ENCODE assay signal across 13 cellular contexts in genomic region chr12:106126441-106127288, GRCh38. TPM values are rescaled to one million over a fixed set of nuclear protein-coding genes. Genes with fewer than 3 reads are reported as not detected.
A peak's percentile ranks its signal among the peaks of the same experiment; 100 is the strongest.
DNase-seq lines count a peak whose midpoint lies in the region; ATAC-seq, FAIRE-seq and TF ChIP-seq lines count a peak whose summit lies in the region.
"Had no signal": no experiment of that assay in that cellular context is flagged by ENCODE, and none has a peak within 500 bp of the region (broad histone marks: within the 10 kb centered on the region; RNA-seq: fewer than 3 reads in every experiment).

No MANE protein-coding gene starts in this region.

- H3K79me1 ChIP-seq in H1 (ENCODE audit: low read depth, low read length) = peaks cover 6% of the 10 kb centered on the region

- peaks cover 95% of the 10 kb centered on the region for H3K4me1 ChIP-seq in A549
- H3K4me1 ChIP-seq in H1 (replicated peaks in 1 of 4; ENCODE audit: control insufficient read depth in 3 of 4, insufficient read depth in 4 of 4, low read length in 3 of 4) = peaks cover 16 to 30% (median 19%) of the 10 kb centered on the region in 4 experiments
- H3K4me1 ChIP-seq in mesodermal cell (ENCODE audit: control insufficient read depth, insufficient read depth, low read length, poor library complexity, severe bottlenecking) = peaks cover 49% of the 10 kb centered on the region
- H3K4me1 ChIP-seq: BLaER1 had no signal

- no peak overlapping the region for H2BK12ac ChIP-seq in H1 (ENCODE audit: low read depth, low read length)

- TF ChIP-seq CTCF in A549 (IDR thresholded peaks at IDR 0.05) = no peak
- no peak for TF ChIP-seq CTCF in H1 (IDR thresholded peaks at IDR 0.05; ENCODE audit: control extremely low read depth in 1 of 3, insufficient read depth in 1 of 3, low read depth in 1 of 3, low read length in 3 of 3)

- H2BK5ac ChIP-seq in H1 (ENCODE audit: low read depth, low read length) = no peak overlapping the region

- H3K23ac ChIP-seq in H1 (ENCODE audit: insufficient read length) = no peak overlapping the region

- no peak overlapping the region for H3K56ac ChIP-seq in H1 (replicated peaks; ENCODE audit: insufficient read length, low read depth, low read length)

- H4K5ac ChIP-seq in H1 (ENCODE audit: insufficient read length, low read depth, low read length) = no peak overlapping the region

- H3K36me3 ChIP-seq in H1 (ENCODE audit: control insufficient read depth in 2 of 4, insufficient read depth in 4 of 4, low read length in 3 of 4) (no peaks in the 10 kb centered on the region), mesodermal cell (ENCODE audit: control insufficient read depth, insufficient read depth, low read length) (peaks cover 39% of the 10 kb centered on the region)
- H3K36me3 ChIP-seq: BLaER1 had no signal

- H3K14ac ChIP-seq in H1 (ENCODE audit: insufficient read length) = no peak overlapping the region

- H3K27me3 ChIP-seq in H1 (replicated peaks in 1 of 4; ENCODE audit: control insufficient read depth in 3 of 4, extremely low read depth in 1 of 4, insufficient read depth in 3 of 4, low read length in 3 of 4) = no peaks in the 10 kb centered on the region
- H3K27me3 ChIP-seq: BLaER1 had no signal

- H4K91ac ChIP-seq in H1 (replicated peaks; ENCODE audit: insufficient read length, low read length) = no peak overlapping the region

- H2AFZ ChIP-seq in H1 (ENCODE audit: low read length) = no peak overlapping the region

- FAIRE-seq in A549 (lab: Jason Lieb, UNC) (peak; percentile 84), H1 (lab: Jason Lieb, UNC) (no peak)

- peaks cover 14 to 96% of the 10 kb centered on the region in 2 experiments for H3K79me2 ChIP-seq in H1 (ENCODE audit: control insufficient read depth in 1 of 2, insufficient read depth in 2 of 2, low read length in 2 of 2)

- peaks cover 0 to 1% of the 10 kb centered on the region in 2 experiments for H4K20me1 ChIP-seq in H1 (replicated peaks in 1 of 2; ENCODE audit: control insufficient read depth in 1 of 2, insufficient read depth in 2 of 2, low read length in 2 of 2)
- H4K20me1 ChIP-seq: BLaER1 had no signal

- TF ChIP-seq RAD21 in A549 (conservative IDR thresholded peaks at IDR 0.05 in 1 of 2, IDR thresholded peaks at IDR 0.05 in 1 of 2) = peak in 1 of 2 experiments; percentile 17; a peak in 2 of 5 replicates
- TF ChIP-seq RAD21 in H1 (IDR thresholded peaks at IDR 0.05 in 1 of 2, conservative IDR thresholded peaks at IDR 0.05 in 1 of 2; ENCODE audit: low read depth in 2 of 2, low read length in 2 of 2) = no peak

- WGBS in A549 (ENCODE audit: missing lambda C conversion rate) = 79% methylated on average over 1 of the region's 1 CpG
- WGBS in H1 (ENCODE audit: extremely low coverage in 1 of 2, insufficient coverage in 1 of 2, insufficient read length in 1 of 2, insufficient replicate concordance in 2 of 2, low coverage in 1 of 2, low lambda C conversion rate in 2 of 2, missing lambda C conversion rate in 1 of 2), 2 experiments = 88% methylated on average over 1 of the region's 1 CpG; no CpG with 5 or more reads in 1 of the 2 experiments
- 100% methylated on average over 1 of the region's 1 CpG for WGBS in mesodermal cell (ENCODE audit: insufficient coverage in 2 of 2), 2 experiments

- TF ChIP-seq POLR2A in A549 (IDR thresholded peaks at IDR 0.05; ENCODE audit: low read length) (no peak), H1 (IDR thresholded peaks at IDR 0.05; ENCODE audit: control extremely low read depth in 1 of 2, low read depth in 2 of 2, low read length in 2 of 2) (no peak)

- H3K27ac ChIP-seq in A549 (peak overlapping the region; percentile 74 to 99), H1 (ENCODE audit: low read depth, low read length) (no peak overlapping the region), mesodermal cell (ENCODE audit: low read depth, low read length, severe bottlenecking) (peak overlapping the region; percentile 78)
- H3K27ac ChIP-seq: BLaER1 had no signal

- TF ChIP-seq EP300 in A549 (IDR thresholded peaks at IDR 0.05) (peak; percentile 71 to 83; a peak in 3 of 5 replicates), H1 (IDR thresholded peaks at IDR 0.05; ENCODE audit: borderline replicate concordance in 1 of 2, low read depth in 2 of 2, low read length in 2 of 2) (no peak)

- H2BK120ac ChIP-seq in H1 (replicated peaks; ENCODE audit: low read depth, low read length) = no peak overlapping the region

- H2AK5ac ChIP-seq in H1 (ENCODE audit: low read depth, low read length) = peak overlapping the region; percentile 56; the same call in 1 of the 2 replicates

- H3K4me2 ChIP-seq in A549 (peak overlapping the region; percentile 61), H1 (ENCODE audit: insufficient read depth in 1 of 2, low read depth in 2 of 2, low read length in 2 of 2) (no peak overlapping the region)
- H3K4me2 ChIP-seq: BLaER1 had no signal

- H2BK15ac ChIP-seq in H1 (ENCODE audit: low read length) = no peak overlapping the region

- H3K23me2 ChIP-seq in H1 (ENCODE audit: low read depth, low read length) = no peaks in the 10 kb centered on the region

- H3K9me3 ChIP-seq in A549 (no peaks in the 10 kb centered on the region), H1 (ENCODE audit: insufficient read depth in 2 of 2, low read depth in 1 of 2, low read length in 1 of 2) (no peaks in the 10 kb centered on the region), mesodermal cell (ENCODE audit: control insufficient read depth, low read length) (no peaks in the 10 kb centered on the region)
- H3K9me3 ChIP-seq: BLaER1 had no signal

- no peak overlapping the region for H3K4me3 ChIP-seq in A549
- H3K4me3 ChIP-seq in H1 (ENCODE audit: extremely low read depth in 1 of 4, insufficient read depth in 2 of 4, low read depth in 3 of 4, low read length in 4 of 4) = no peak overlapping the region
- no peak overlapping the region for H3K4me3 ChIP-seq in mesodermal cell (ENCODE audit: extremely low read depth, insufficient read depth, low read length, poor library complexity, severe bottlenecking)
- H3K4me3 ChIP-seq: BLaER1 had no signal

- DNase-seq in A549 (ENCODE audit: low read depth in 1 of 2, low spot score in 1 of 2) (peak; percentile 88 to 96), M059J (ENCODE audit: low read depth) (peak; percentile 87), H1 (ENCODE audit: low read depth in 1 of 2, low spot score in 2 of 2) (no peak), NCI-H187 (lab: John Stamatoyannopoulos, UW) (no peak)
- DNase-seq in activated naive CD4-positive, alpha-beta T cell (lab: John Stamatoyannopoulos, UW) = no peak
- DNase-seq: activated T-cell treated with anti-CD3 and anti-CD28 coated beads, Interleukin-2, amount 50 U/mL, for 48 hours; effector memory CD8-positive, alpha-beta T cell; stimulated activated CD4-positive, alpha-beta T cell treated with anti-CD3 and anti-CD28 coated beads, Interleukin-12 subunit alpha, Interleukin-12 subunit beta, amount 100 ng/mL, for 4 hours; stimulated activated naive CD4-positive, alpha-beta T cell had no signal

- no peak overlapping the region for H4K8ac ChIP-seq in H1 (ENCODE audit: extremely low read depth, insufficient read depth, low read length)

- no peak overlapping the region; the same call in 1 of the 2 replicates for H2BK20ac ChIP-seq in H1 (ENCODE audit: low read length)

- POLR2A ChIA-PET in A549 (lab: Yijun Ruan, JAX) (interaction anchor here (0.7 to 2.0 kb wide), 5 partner anchors 10 to 97 kb away, joined by 3 to 11 read pairs (median 6); partner anchors contain the start of gene NUAK1), H1 (lab: Charles Lee; ENCODE audit: partially characterized antibody) (interaction anchor here (0.7 to 1.1 kb wide), 4 partner anchors 9 to 13 kb away, joined by 3 read pairs; no protein-coding TSS in a partner anchor)

- H3K9ac ChIP-seq in H1 (replicated peaks in 1 of 4; ENCODE audit: extremely low read depth in 1 of 4, low read depth in 3 of 4, low read length in 3 of 4) = no peak overlapping the region
- H3K9ac ChIP-seq: BLaER1 had no signal

- CTCF ChIA-PET in A549 (lab: Yijun Ruan, JAX) (interaction anchor here (0.9 to 6.4 kb wide), 12 partner anchors 8 to 706 kb away, joined by 3 to 52 read pairs (median 4); no protein-coding TSS in a partner anchor), H1 (lab: Charles Lee; ENCODE audit: partially characterized antibody) (interaction anchor here (1.1 to 2.8 kb wide), 8 partner anchors 9 to 706 kb away, joined by 3 to 13 read pairs (median 6); no protein-coding TSS in a partner anchor)

- ATAC-seq in A549 (peak; percentile 84 to 85), GM19035 (IDR thresholded peaks at IDR 0.05; ENCODE audit: unreplicated experiment) (no peak), GM21447 (IDR thresholded peaks at IDR 0.05; ENCODE audit: unreplicated experiment) (no peak)
- ATAC-seq: effector memory CD8-positive, alpha-beta T cell had no signal

- no peak overlapping the region for H3K4ac ChIP-seq in H1 (replicated peaks; ENCODE audit: insufficient read length, low read depth, low read length)

- H3K18ac ChIP-seq in H1 (ENCODE audit: extremely low read depth, low read length) = peak overlapping the region; percentile 10; the same call in 1 of the 2 replicates

TF ChIP-seq in A549, 52 proteins besides CTCF, POLR2A, EP300 and RAD21 (continues in another document):
- TF ChIP-seq CHD4 (IDR thresholded peaks at IDR 0.05; ENCODE audit: borderline replicate concordance) (peak; percentile 99), CHD2 (IDR thresholded peaks at IDR 0.05; ENCODE audit: low read length, partially characterized antibody) (no peak), RNF2 (IDR thresholded peaks at IDR 0.05; ENCODE audit: borderline replicate concordance, low read depth) (no peak)

RNA-seq across cellular contexts. Expression of gene NUAK1, which starts 12.1 kb away (rescaled TPM):
- polyA plus RNA-seq in A549 (2011; rRNA removed) (22.3 and 25.4 TPM in 2 replicates), A549 (2017; fragmentation: RNase III; extraction: RNeasy Plus Mini Kit Qiagen cat#74134 plus additional on column Dnase treatment) (18.1 to 23.5 TPM (median 20.8 TPM) in 3 replicates), H1 (2011; rRNA removed) (6.7 and 7.7 TPM in 2 replicates)
- 10.1 and 12.6 TPM in 2 replicates for polyA plus RNA-seq in A549 (2012; cell fraction: cytosol; rRNA removed)
- 15.0 and 19.7 TPM in 2 replicates for polyA plus RNA-seq in A549 (2012; cell fraction: nucleus; rRNA removed)
- 36.7 and 38.4 TPM in 2 replicates for polyA minus RNA-seq in A549 (2011; rRNA and poly(A)+ RNA removed)
- total RNA-seq in M059J (2014; rRNA removed; shearing (Covaris generic)) = 13.0 and 14.9 TPM in 2 replicates
- total RNA-seq in H1 (2021; fragmentation: NEBNext Ultra II Directional; extraction: Animal tissue kit (Norgen Biotek cat#: 25700)) = 18.2 and 18.9 TPM in 2 replicates
- polyA plus RNA-seq in H1 (2011; cell fraction: cytosol; rRNA removed) = 7.7 TPM
- polyA plus RNA-seq in H1 (2011; cell fraction: nucleus; rRNA removed) = 13.5 TPM
- 6.6 to 13.0 TPM (median 9.9 TPM) in 4 replicates for polyA plus RNA-seq in H1 (2012, experiment 1 of 2)
- polyA plus RNA-seq in H1 (2012, experiment 2 of 2) = 4.0 TPM
- polyA plus RNA-seq in H1 (2013, experiment 1 of 2) = 6.9 TPM
- polyA plus RNA-seq in H1 (2013, experiment 2 of 2) = 6.9 TPM
- polyA minus RNA-seq in H1 (2011; rRNA and poly(A)+ RNA removed) = 21.4 and 22.7 TPM in 2 replicates
- polyA minus RNA-seq in H1 (2011; cell fraction: cytosol; rRNA and poly(A)+ RNA removed) = 12.1 TPM
- 14.6 TPM for polyA minus RNA-seq in H1 (2011; cell fraction: nucleus; rRNA and poly(A)+ RNA removed)
- 22.5 TPM for polyA plus RNA-seq in mesodermal cell (2013, experiment 1 of 2)
- polyA plus RNA-seq in mesodermal cell (2013, experiment 2 of 2) = 20.5 TPM

Comparison
In these comparisons a context has a peak if more than half of its experiments do, and no peak if none do; other contexts are left out.
1. ATAC-seq: peak in A549 (2 of 2); none in GM19035 (single experiment) and GM21447 (single experiment).
2. DNase-seq: peak in A549 (2 of 2) and M059J (single experiment); none in H1 (0 of 2), NCI-H187 (0 of 2) and activated naive CD4-positive, alpha-beta T cell (0 of 4).
3. Of the 18 proteins assayed by ChIP-seq in both H1 and A549: peak only in H1: none; only in A549: CEBPB, EP300, HDAC2, JUN, MAFK, MAX and 1 more; in both: KDM1A; in neither: 9; mixed calls (peak in some experiments, not most) for 1.